In the genomic region with DNA sequence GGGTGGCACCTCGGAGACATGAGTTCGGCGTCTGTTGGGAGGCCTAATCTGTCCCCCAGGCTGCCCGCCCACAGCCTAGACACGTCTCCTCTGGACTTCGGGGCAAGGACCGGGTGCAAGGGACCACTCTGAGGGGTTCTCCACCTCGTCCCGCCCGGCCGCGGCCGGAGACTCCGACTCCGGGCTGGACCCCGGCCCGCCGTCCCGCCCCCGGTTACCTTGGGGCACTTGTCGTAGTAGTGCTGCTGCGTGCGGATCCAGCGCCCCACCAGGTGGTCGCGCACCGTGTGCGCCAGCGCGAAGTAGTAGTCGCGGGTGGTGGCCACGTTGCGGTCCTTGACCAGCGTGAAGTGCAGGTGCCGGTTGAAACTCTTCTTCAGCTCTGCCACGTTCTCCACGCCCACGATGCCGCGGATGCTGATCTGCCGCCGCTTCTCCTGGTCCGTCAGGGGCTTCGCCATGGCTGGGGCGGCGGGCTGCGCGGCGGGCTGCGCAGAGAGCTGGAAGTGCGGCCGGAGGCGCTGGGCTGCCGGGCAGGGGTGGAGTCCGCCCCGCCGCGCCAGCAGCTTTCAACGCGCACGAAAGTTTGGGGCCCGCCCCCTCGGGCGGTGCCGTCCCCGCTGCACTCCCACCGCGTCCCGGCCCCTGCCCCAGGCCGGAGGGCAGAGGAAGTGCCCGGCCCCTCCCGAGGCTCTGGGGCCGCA, we compare ENCODE assay signal across 8 cellular contexts. TPM values are rescaled to one million over a fixed set of nuclear protein-coding genes. Genes with fewer than 3 reads are reported as not detected.
A peak's percentile ranks its signal among the peaks of the same experiment; 100 is the strongest.
DNase-seq lines count a peak whose midpoint lies in the region; ATAC-seq lines count a peak whose summit lies in the region.

A gene (minus strand): TSS at position 541 of the 704 bp plus-strand sequence. CDS start 80 bp downstream, at position 461.

- H3K4me3 ChIP-seq in neuron (ENCODE audit: low read length) (peak within 1 kb of the TSS; percentile 57), aorta (ENCODE audit: low read length in 2 of 2) (peak within 1 kb of the TSS; percentile 76 to 77)

- peak within 1 kb of the TSS; percentile 52 for H3K27ac Mint-ChIP-seq in activated T-helper 1 cell treated with anti-CD3 and anti-CD28 coated beads, Interleukin-12 subunit alpha, Interleukin-12 subunit beta, Interleukin-2, Interleukin-4 antibody, amounts not matched to agents 30 ng/mL and 10 ng/mL and 1 ng/mL, durations not matched to agents 14 hours and 24 hours and 36 hours

- DNase-seq in NCI-H2081 (lab: John Stamatoyannopoulos, UW) (peak; percentile 46 to 60), NCI-H2081 treated with DMSO at 0.1 percent for 48 hours (lab: John Stamatoyannopoulos, UW) (no peak), NCI-H69 (lab: John Stamatoyannopoulos, UW) (peak; percentile 86), glomerular endothelial cell (ENCODE audit: extremely low read depth, low read depth, low spot score) (no peak), aorta (peak; percentile 92 to 93)
- DNase-seq in activated T-helper 1 cell treated with anti-CD3 and anti-CD28 coated beads, Interleukin-12 subunit alpha, Interleukin-12 subunit beta, Interleukin-2, Interleukin-4 antibody, amounts not matched to agents 30 ng/mL and 10 ng/mL and 1 ng/mL, durations not matched to agents 14 hours and 24 hours and 36 hours (ENCODE audit: low spot score) = no peak

- no peaks in the 10 kb centered on the region for H3K9me3 Mint-ChIP-seq in activated T-helper 1 cell treated with anti-CD3 and anti-CD28 coated beads, Interleukin-12 subunit alpha, Interleukin-12 subunit beta, Interleukin-2, Interleukin-4 antibody, amounts not matched to agents 30 ng/mL and 10 ng/mL and 1 ng/mL, durations not matched to agents 14 hours and 24 hours and 36 hours

- H3K27ac ChIP-seq in aorta (ENCODE audit: low read depth in 1 of 2, low read length in 2 of 2) = peak within 1 kb of the TSS in 1 of 2 donors; percentile 19

- peaks cover 6% of the 10 kb centered on the region for H3K4me1 Mint-ChIP-seq in activated T-helper 1 cell treated with anti-CD3 and anti-CD28 coated beads, Interleukin-12 subunit alpha, Interleukin-12 subunit beta, Interleukin-2, Interleukin-4 antibody, amounts not matched to agents 30 ng/mL and 10 ng/mL and 1 ng/mL, durations not matched to agents 14 hours and 24 hours and 36 hours (ENCODE audit: low read depth)

- H3K27me3 Mint-ChIP-seq in activated T-helper 1 cell treated with anti-CD3 and anti-CD28 coated beads, Interleukin-12 subunit alpha, Interleukin-12 subunit beta, Interleukin-2, Interleukin-4 antibody, amounts not matched to agents 30 ng/mL and 10 ng/mL and 1 ng/mL, durations not matched to agents 14 hours and 24 hours and 36 hours (ENCODE audit: insufficient read depth) = peaks cover 40% of the 10 kb centered on the region

- ATAC-seq in HG02623 (IDR thresholded peaks at IDR 0.05; ENCODE audit: unreplicated experiment) (peak; percentile 55), aorta (ENCODE audit: low FRiP score) (peak; percentile 95)

- H3K36me3 ChIP-seq in neuron (ENCODE audit: insufficient read depth, low read length) (no peaks in the 10 kb centered on the region), aorta (ENCODE audit: control insufficient read depth in 1 of 2, insufficient read depth in 2 of 2, low read length in 1 of 2) (no peaks in the 10 kb centered on the region)

- H3K9me3 ChIP-seq in neuron (ENCODE audit: low read length) = no peaks in the 10 kb centered on the region
- H3K9me3 ChIP-seq in aorta (ENCODE audit: control insufficient read depth, low read length) = no peaks in the 10 kb centered on the region

- H2AFZ ChIP-seq in neuron (ENCODE audit: low read depth, low read length) = peak within 1 kb of the TSS; percentile 94

- H3K4me1 ChIP-seq in neuron (ENCODE audit: insufficient read depth, low read length) = peaks cover 2% of the 10 kb centered on the region
- H3K4me1 ChIP-seq in aorta (ENCODE audit: control insufficient read depth in 1 of 2, insufficient read depth in 2 of 2, low read length in 2 of 2) = no peaks in the 10 kb centered on the region

- H3K27me3 ChIP-seq in neuron (ENCODE audit: insufficient read depth, low read length) (no peaks in the 10 kb centered on the region), aorta (ENCODE audit: control insufficient read depth in 1 of 2, insufficient read depth in 2 of 2, low read length in 1 of 2) (no peaks in the 10 kb centered on the region)

- H3K4me3 Mint-ChIP-seq in activated T-helper 1 cell treated with anti-CD3 and anti-CD28 coated beads, Interleukin-12 subunit alpha, Interleukin-12 subunit beta, Interleukin-2, Interleukin-4 antibody, amounts not matched to agents 30 ng/mL and 10 ng/mL and 1 ng/mL, durations not matched to agents 14 hours and 24 hours and 36 hours = peak within 1 kb of the TSS; percentile 85

- WGBS in aorta, 2 donors = 0% methylated on average over 65 to 74 of the region's 74 CpGs

- H3K36me3 Mint-ChIP-seq in activated T-helper 1 cell treated with anti-CD3 and anti-CD28 coated beads, Interleukin-12 subunit alpha, Interleukin-12 subunit beta, Interleukin-2, Interleukin-4 antibody, amounts not matched to agents 30 ng/mL and 10 ng/mL and 1 ng/mL, durations not matched to agents 14 hours and 24 hours and 36 hours (ENCODE audit: low read depth) = peaks cover 2% of the 10 kb centered on the region

- intact Hi-C loops in activated T-helper 1 cell treated with anti-CD3 and anti-CD28 coated beads, Interleukin-12 subunit alpha, Interleukin-12 subunit beta, Interleukin-2, Interleukin-4 antibody, amounts not matched to agents 30 ng/mL and 10 ng/mL and 1 ng/mL, durations not matched to agents 14 hours and 24 hours and 36 hours (cut with micrococcal nuclease) = no loop called here
- intact Hi-C loops in aorta (cut with DNase I) = no loop called here

RNA-seq across cellular contexts. Expression of the gene that starts here (rescaled TPM):
- total RNA-seq in activated T-helper 1 cell treated with anti-CD3 and anti-CD28 coated beads, Interleukin-12 subunit alpha, Interleukin-12 subunit beta, Interleukin-2, Interleukin-4 antibody, amounts not matched to agents 30 ng/mL and 10 ng/mL and 1 ng/mL, durations not matched to agents 14 hours and 24 hours and 36 hours = 0.13 and 0.17 TPM in 2 replicates
- total RNA-seq in glomerular endothelial cell = 46.8 and 69.1 TPM in 2 replicates
- 10 to 100 TPM; 49.0 to 78.6 TPM for total RNA-seq in aorta
- polyA plus RNA-seq in aorta = 10 to 100 TPM; 18.4 to 25.2 TPM

Comparison
In these comparisons a context has a peak if more than half of its experiments do, and no peak if none do; other contexts are left out.
1. RNA of the gene that starts here (total RNA-seq): 49.0 to 78.6 TPM in aorta and 46.8 to 69.1 TPM in glomerular endothelial cell; 0.13 to 0.17 TPM in activated T-helper 1 cell treated with anti-CD3 and anti-CD28 coated beads, Interleukin-12 subunit alpha, Interleukin-12 subunit beta, Interleukin-2, Interleukin-4 antibody, amounts not matched to agents 30 ng/mL and 10 ng/mL and 1 ng/mL, durations not matched to agents 14 hours and 24 hours and 36 hours; every median in the first group is over 10 times any median in the second.
2. DNase-seq: peak in NCI-H2081 (2 of 2), NCI-H69 (single experiment) and aorta (2 of 2); none in NCI-H2081 treated with DMSO at 0.1 percent for 48 hours (single experiment), activated T-helper 1 cell treated with anti-CD3 and anti-CD28 coated beads, Interleukin-12 subunit alpha, Interleukin-12 subunit beta, Interleukin-2, Interleukin-4 antibody, amounts not matched to agents 30 ng/mL and 10 ng/mL and 1 ng/mL, durations not matched to agents 14 hours and 24 hours and 36 hours (single experiment) and glomerular endothelial cell (single experiment).